ENCODE assay signal across 8 cellular contexts in genomic region chr1:89994805-89995594, GRCh38. TPM values are rescaled to one million over a fixed set of nuclear protein-coding genes. Genes with fewer than 3 reads are reported as not detected.
A peak's percentile ranks its signal among the peaks of the same experiment; 100 is the strongest.
DNase-seq lines count a peak whose midpoint lies in the region; ATAC-seq, FAIRE-seq and TF ChIP-seq lines count a peak whose summit lies in the region.

Gene ZNF326, plus strand, starts transcription at chr1:89995110. Its CDS starts 148 bp downstream, at chr1:89995258.

- H3K9me3 Mint-ChIP-seq in activated naive CD8-positive, alpha-beta T cell treated with anti-CD3 and anti-CD28 coated beads, Interleukin-2, amount 10 ng/mL, durations not matched to agents 7 days and 5 days: no peaks in the 10 kb centered on the region

- no peak for FAIRE-seq in pancreas (lab: Jason Lieb, UNC)

- H2AFZ ChIP-seq in SU-DHL-6 (ENCODE audit: low read depth, low read length, severe bottlenecking): peak within 1 kb of the TSS; percentile 91

- H3K27ac Mint-ChIP-seq in activated naive CD8-positive, alpha-beta T cell treated with anti-CD3 and anti-CD28 coated beads, Interleukin-2, amount 10 ng/mL, durations not matched to agents 7 days and 5 days: peak within 1 kb of the TSS; percentile 96

- H3K27ac ChIP-seq in SU-DHL-6 (ENCODE audit: low read depth, low read length) (peak within 1 kb of the TSS; percentile 65), pancreas (peak within 1 kb of the TSS; percentile 98 to 100 (median 99)), tibial artery (peak within 1 kb of the TSS; percentile 90 to 92)

- POLR2A ChIA-PET in activated naive CD8-positive, alpha-beta T cell treated with anti-CD3 and anti-CD28 coated beads, Interleukin-2, amount 10 ng/mL, durations not matched to agents 7 days and 5 days (lab: Charles Lee): interaction anchor here (0.6 to 1.1 kb wide), 4 partner anchors 144 to 383 kb away, joined by 3 to 4 read pairs (median 3); partner anchors contain the start of gene LRRC8D

- intact Hi-C loops in Right ventricle myocardium superior (cut with DNase I) (no loop called here), pancreas (cut with DNase I) (no loop called here), tibial artery (cut with DNase I; ENCODE audit: low total_unique reads) (loop anchor here (10.0 kb wide), 1 partner anchor 470 kb away; the partner anchor contains the start of gene LRRC8B)

- H3K27me3 ChIP-seq in SU-DHL-6 (ENCODE audit: low read length) (no peaks in the 10 kb centered on the region), pancreas (no peaks in the 10 kb centered on the region), tibial artery (no peaks in the 10 kb centered on the region)

- peak within 1 kb of the TSS; percentile 83 for H3K4me2 ChIP-seq in SU-DHL-6 (ENCODE audit: low read depth, low read length, poor library complexity, severe bottlenecking)

- peak within 1 kb of the TSS; percentile 89 for H3K9ac ChIP-seq in SU-DHL-6 (ENCODE audit: low read length)

- no peaks in the 10 kb centered on the region for H4K20me1 ChIP-seq in SU-DHL-6 (ENCODE audit: low read depth, low read length)

- peaks cover 5% of the 10 kb centered on the region for H3K27me3 Mint-ChIP-seq in activated naive CD8-positive, alpha-beta T cell treated with anti-CD3 and anti-CD28 coated beads, Interleukin-2, amount 10 ng/mL, durations not matched to agents 7 days and 5 days

- no peak for TF ChIP-seq CTCF in GM12864 (IDR thresholded peaks at IDR 0.05; ENCODE audit: low read depth, low read length, missing control alignments)
- TF ChIP-seq CTCF in SU-DHL-6 (IDR thresholded peaks at IDR 0.05; ENCODE audit: insufficient read depth, low read length, poor library complexity, severe bottlenecking): no peak
- no peak for TF ChIP-seq CTCF in pancreas (IDR thresholded peaks at IDR 0.05)
- no peak for TF ChIP-seq CTCF in tibial artery (IDR thresholded peaks at IDR 0.05)

- H3K4me3 Mint-ChIP-seq in activated naive CD8-positive, alpha-beta T cell treated with anti-CD3 and anti-CD28 coated beads, Interleukin-2, amount 10 ng/mL, durations not matched to agents 7 days and 5 days: peak within 1 kb of the TSS; percentile 97

- H3K9me3 ChIP-seq in SU-DHL-6 (ENCODE audit: insufficient read depth, low read length): no peaks in the 10 kb centered on the region
- H3K9me3 ChIP-seq in pancreas: no peaks in the 10 kb centered on the region
- H3K9me3 ChIP-seq in tibial artery: no peaks in the 10 kb centered on the region

- 0% methylated on average over 76 to 88 of the region's 88 CpGs for WGBS in pancreas, 2 donors

- H3K4me3 ChIP-seq in GM12864 (ENCODE audit: low read depth, low read length) (peak within 1 kb of the TSS; percentile 84), SU-DHL-6 (ENCODE audit: insufficient read depth, low read length, poor library complexity, severe bottlenecking) (peak within 1 kb of the TSS; percentile 90), pancreas (peak within 1 kb of the TSS; percentile 76 to 97 (median 91)), tibial artery (peak within 1 kb of the TSS; percentile 71 to 78)

- H3K4me1 ChIP-seq in pancreas (peaks cover 11 to 33% (median 31%) of the 10 kb centered on the region in 3 donors), tibial artery (peaks cover 0 to 33% (median 14%) of the 10 kb centered on the region in 4 donors)

- H3K9me2 ChIP-seq in SU-DHL-6 (replicated peaks; ENCODE audit: insufficient read depth, low read length): no peaks in the 10 kb centered on the region

- H3F3A ChIP-seq in SU-DHL-6 (ENCODE audit: insufficient read depth): peaks cover 3% of the 10 kb centered on the region; the same call in 1 of the 2 replicates

- H3K4me1 Mint-ChIP-seq in activated naive CD8-positive, alpha-beta T cell treated with anti-CD3 and anti-CD28 coated beads, Interleukin-2, amount 10 ng/mL, durations not matched to agents 7 days and 5 days: peaks cover 21% of the 10 kb centered on the region

- DNase-seq in GM12864 (ENCODE audit: low read depth) (peak; percentile 75), NCI-H1105 (lab: John Stamatoyannopoulos, UW) (peak; percentile 97), Right ventricle myocardium superior (peak; percentile 98), pancreas (peak; percentile 97 to 99 (median 98)), tibial artery (peak; percentile 93 to 97)
- DNase-seq in activated naive CD8-positive, alpha-beta T cell treated with anti-CD3 and anti-CD28 coated beads, Interleukin-2, amount 10 ng/mL, durations not matched to agents 7 days and 5 days: peak; percentile 98

- peaks cover 49% of the 10 kb centered on the region for H3K79me2 ChIP-seq in SU-DHL-6 (ENCODE audit: insufficient read depth, low read length)

- peaks cover 11% of the 10 kb centered on the region for H3K36me3 Mint-ChIP-seq in activated naive CD8-positive, alpha-beta T cell treated with anti-CD3 and anti-CD28 coated beads, Interleukin-2, amount 10 ng/mL, durations not matched to agents 7 days and 5 days

- no peaks in the 10 kb centered on the region for H3K36me3 ChIP-seq in SU-DHL-6 (ENCODE audit: low read length)
- H3K36me3 ChIP-seq in pancreas: no peaks in the 10 kb centered on the region
- no peaks in the 10 kb centered on the region for H3K36me3 ChIP-seq in tibial artery

- ATAC-seq in HG02642 (IDR thresholded peaks at IDR 0.05; ENCODE audit: poor library complexity, unreplicated experiment) (peak; percentile 98), Right ventricle myocardium superior (ENCODE audit: poor library complexity) (peak; percentile 99), pancreas (peak; percentile 96 to 98 (median 96))
- ATAC-seq in activated naive CD8-positive, alpha-beta T cell treated with anti-CD3 and anti-CD28 coated beads, Interleukin-2, amount 10 ng/mL, durations not matched to agents 7 days and 5 days (ENCODE audit: low read depth): peak; percentile 95

RNA-seq across cellular contexts. Expression of gene ZNF326, which starts in this region (rescaled TPM):
- 10 to 100 TPM; 18.1 to 18.2 TPM for total RNA-seq in activated naive CD8-positive, alpha-beta T cell treated with anti-CD3 and anti-CD28 coated beads, Interleukin-2, amount 10 ng/mL, durations not matched to agents 7 days and 5 days
- 16.3 TPM for total RNA-seq in Right ventricle myocardium superior
- total RNA-seq in pancreas: 10 to 100 TPM in 5 of 6 donors, 1 to 10 TPM in 1; 9.6 to 14.8 (median 10.8) TPM
- 10 to 100 TPM in 1 of 2 donors, 1 to 10 TPM in 1; 8.8 to 10.4 TPM for polyA plus RNA-seq in pancreas

Comparison
In these comparisons a context has a peak if more than half of its experiments do, and no peak if none do; other contexts are left out.
1. Peak in every context shown above with its lines: DNase-seq, ATAC-seq, H3K4me3 ChIP-seq and H3K27ac ChIP-seq.